In the genomic region with DNA sequence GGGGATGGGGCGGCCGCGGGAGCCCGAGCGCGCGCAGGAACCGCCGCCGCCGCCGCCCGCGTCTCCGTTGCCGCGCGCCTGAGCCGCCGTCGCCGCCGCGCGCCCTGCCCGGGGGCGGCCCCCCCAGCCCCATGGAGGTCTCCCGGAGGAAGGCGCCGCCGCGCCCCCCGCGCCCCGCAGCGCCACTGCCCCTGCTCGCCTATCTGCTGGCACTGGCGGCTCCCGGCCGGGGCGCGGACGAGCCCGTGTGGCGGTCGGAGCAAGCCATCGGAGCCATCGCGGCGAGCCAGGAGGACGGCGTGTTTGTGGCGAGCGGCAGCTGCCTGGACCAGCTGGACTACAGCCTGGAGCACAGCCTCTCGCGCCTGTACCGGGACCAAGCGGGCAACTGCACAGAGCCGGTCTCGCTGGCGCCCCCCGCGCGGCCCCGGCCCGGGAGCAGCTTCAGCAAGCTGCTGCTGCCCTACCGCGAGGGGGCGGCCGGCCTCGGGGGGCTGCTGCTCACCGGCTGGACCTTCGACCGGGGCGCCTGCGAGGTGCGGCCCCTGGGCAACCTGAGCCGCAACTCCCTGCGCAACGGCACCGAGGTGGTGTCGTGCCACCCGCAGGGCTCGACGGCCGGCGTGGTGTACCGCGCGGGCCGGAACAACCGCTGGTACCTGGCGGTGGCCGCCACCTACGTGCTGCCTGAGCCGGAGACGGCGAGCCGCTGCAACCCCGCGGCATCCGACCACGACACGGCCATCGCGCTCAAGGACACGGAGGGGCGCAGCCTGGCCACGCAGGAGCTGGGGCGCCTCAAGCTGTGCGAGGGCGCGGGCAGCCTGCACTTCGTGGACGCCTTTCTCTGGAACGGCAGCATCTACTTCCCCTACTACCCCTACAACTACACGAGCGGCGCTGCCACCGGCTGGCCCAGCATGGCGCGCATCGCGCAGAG, we compare ENCODE assay signal across 8 cellular contexts. TPM values are rescaled to one million over a fixed set of nuclear protein-coding genes. Genes with fewer than 3 reads are reported as not detected.
DNase-seq lines count a peak whose midpoint lies in the region; ATAC-seq and TF ChIP-seq lines count a peak whose summit lies in the region.

No MANE protein-coding gene starts in this region.

- peaks cover 14% of the 10 kb centered on the region for H3K27me3 Mint-ChIP-seq in activated naive CD8-positive, alpha-beta T cell treated with anti-CD3 and anti-CD28 coated beads, Interleukin-2, amount 10 ng/mL, durations not matched to agents 7 days and 5 days

- H3K4me3 Mint-ChIP-seq in activated naive CD8-positive, alpha-beta T cell treated with anti-CD3 and anti-CD28 coated beads, Interleukin-2, amount 10 ng/mL, durations not matched to agents 7 days and 5 days: peak overlapping the region; percentile 99

- no TSS peak for BruUV-seq in Panc1 (replicated peaks; lab: Mats Ljungman, UMichigan)

- H3K4me1 ChIP-seq in Panc1 (ENCODE audit: control insufficient read depth, insufficient read depth, low read length) (no peaks in the 10 kb centered on the region), right cardiac atrium (ENCODE audit: control insufficient read depth, insufficient read depth, low read length) (no peaks in the 10 kb centered on the region), gastrocnemius medialis (peaks cover 4 to 5% of the 10 kb centered on the region in 2 donors)

- H3K27ac Mint-ChIP-seq in activated naive CD8-positive, alpha-beta T cell treated with anti-CD3 and anti-CD28 coated beads, Interleukin-2, amount 10 ng/mL, durations not matched to agents 7 days and 5 days: peak overlapping the region; percentile 71

- peak; percentile 70 for TF ChIP-seq CTCF in Panc1 (IDR thresholded peaks at IDR 0.05)
- TF ChIP-seq CTCF in gastrocnemius medialis (IDR thresholded peaks at IDR 0.05 in 4 of 5, conservative IDR thresholded peaks at IDR 0.05 in 1 of 5): no peak

- no peaks in the 10 kb centered on the region for H3K9me3 ChIP-seq in Panc1 (ENCODE audit: control insufficient read depth, insufficient read depth, low read depth, low read length)
- no peaks in the 10 kb centered on the region for H3K9me3 ChIP-seq in right cardiac atrium (ENCODE audit: control insufficient read depth, low read length)
- H3K9me3 ChIP-seq in gastrocnemius medialis: no peaks in the 10 kb centered on the region

- H3K36me3 ChIP-seq in Panc1 (ENCODE audit: control insufficient read depth, insufficient read depth, low read length) (no peaks in the 10 kb centered on the region; the same call in 1 of the 2 replicates), gastrocnemius medialis (no peaks in the 10 kb centered on the region)

- DNase-seq in Ammon's horn (ENCODE audit: low spot score) (peak; percentile 39), Panc1 (ENCODE audit: low read depth, low spot score) (no peak), right cardiac atrium (peak; percentile 43 to 79 (median 74)), gastrocnemius medialis (no peak), SKM-1 treated with dmso at 0.1 percent for 144 hours (lab: John Stamatoyannopoulos, UW; ENCODE audit: unreplicated experiment) (no peak)
- peak; percentile 82 for DNase-seq in activated naive CD8-positive, alpha-beta T cell treated with anti-CD3 and anti-CD28 coated beads, Interleukin-2, amount 10 ng/mL, durations not matched to agents 7 days and 5 days

- CTCF ChIA-PET in Panc1 (lab: Charles Lee): no interaction called here

- H3K27ac ChIP-seq in Panc1 (ENCODE audit: low read length) (no peak overlapping the region), right cardiac atrium (ENCODE audit: low read length) (no peak overlapping the region), gastrocnemius medialis (no peak overlapping the region)

- H3K36me3 Mint-ChIP-seq in activated naive CD8-positive, alpha-beta T cell treated with anti-CD3 and anti-CD28 coated beads, Interleukin-2, amount 10 ng/mL, durations not matched to agents 7 days and 5 days: peaks cover 22% of the 10 kb centered on the region

- intact Hi-C loops in Panc1 (cut with micrococcal nuclease; ENCODE audit: unreplicated experiment) (no loop called here), right cardiac atrium (cut with DNase I) (loop anchor here in 3 of 4 donors (5.0 to 10.0 kb wide), 3 partner anchors 283 to 383 kb away; no protein-coding TSS in a partner anchor), gastrocnemius medialis (cut with DNase I; ENCODE audit: low total_unique reads) (loop anchor here (5.0 kb wide), 2 partner anchors 283 to 383 kb away; no protein-coding TSS in a partner anchor)

- no peaks in the 10 kb centered on the region for H3K9me3 Mint-ChIP-seq in activated naive CD8-positive, alpha-beta T cell treated with anti-CD3 and anti-CD28 coated beads, Interleukin-2, amount 10 ng/mL, durations not matched to agents 7 days and 5 days

- POLR2A ChIA-PET in Panc1 (lab: Charles Lee): interaction anchor here (0.7 kb wide), 2 partner anchors 392 to 575 kb away, joined by 4 to 17 read pairs; no protein-coding TSS in a partner anchor
- POLR2A ChIA-PET in activated naive CD8-positive, alpha-beta T cell treated with anti-CD3 and anti-CD28 coated beads, Interleukin-2, amount 10 ng/mL, durations not matched to agents 7 days and 5 days (lab: Charles Lee): interaction anchor here (0.6 to 3.6 kb wide), 13 partner anchors 25 to 1958 kb away, joined by 3 to 13 read pairs (median 5); no protein-coding TSS in a partner anchor

- no peak for TF ChIP-seq POLR2A in gastrocnemius medialis (IDR thresholded peaks at IDR 0.05)

- peaks cover 38% of the 10 kb centered on the region for H3K4me1 Mint-ChIP-seq in activated naive CD8-positive, alpha-beta T cell treated with anti-CD3 and anti-CD28 coated beads, Interleukin-2, amount 10 ng/mL, durations not matched to agents 7 days and 5 days

- in situ Hi-C loops in Panc1 (cut with HindIII; ENCODE audit: low pct_unique_long_range_greater_than_20kb, low sequenced_read_pairs): no loop called here
- in situ Hi-C loops in gastrocnemius medialis (cut with MboI; ENCODE audit: low sequenced_read_pairs in 4 of 4): loop anchor here (25.0 kb wide), 2 partner anchors 288 to 613 kb away; no protein-coding TSS in a partner anchor

- under 1% methylated on average over 124 of the region's 124 CpGs for WGBS in right cardiac atrium

- peak overlapping the region; percentile 21 to 42; a peak in 3 of 4 replicates for H3K4me3 ChIP-seq in Panc1 (ENCODE audit: low read depth in 2 of 2, low read length in 2 of 2)
- H3K4me3 ChIP-seq in right cardiac atrium (ENCODE audit: low read length): peak overlapping the region; percentile 88
- peak overlapping the region; percentile 50 to 60 (median 60) for H3K4me3 ChIP-seq in gastrocnemius medialis

- ATAC-seq in GM18868 (IDR thresholded peaks at IDR 0.05; ENCODE audit: unreplicated experiment): peak; percentile 24
- ATAC-seq in HG03095 (IDR thresholded peaks at IDR 0.05; ENCODE audit: unreplicated experiment): peak; percentile 29
- ATAC-seq in Panc1: peak; percentile 50
- ATAC-seq in activated naive CD8-positive, alpha-beta T cell treated with anti-CD3 and anti-CD28 coated beads, Interleukin-2, amount 10 ng/mL, durations not matched to agents 7 days and 5 days (ENCODE audit: low read depth): peak; percentile 28
- ATAC-seq in right cardiac atrium: peak; percentile 27 to 42
- ATAC-seq in gastrocnemius medialis: peak in 1 of 2 donors; percentile 38

- H3K27me3 ChIP-seq in Panc1 (ENCODE audit: control insufficient read depth, insufficient read depth, low read length): peaks cover 33% of the 10 kb centered on the region
- no peaks in the 10 kb centered on the region for H3K27me3 ChIP-seq in right cardiac atrium (ENCODE audit: control insufficient read depth, insufficient read depth)
- peaks cover 7 to 23% (median 18%) of the 10 kb centered on the region in 3 donors for H3K27me3 ChIP-seq in gastrocnemius medialis

RNA-seq across cellular contexts. Expression of a gene that starts 0.7 kb away (rescaled TPM):
- total RNA-seq in Panc1 (2021; ENCODE audit: unreplicated experiment) (0.57 TPM), right cardiac atrium (1 to 10 TPM; 2.8 to 7.6 (median 5.5) TPM), gastrocnemius medialis (1 to 10 TPM in 2 of 4 donors, under 1 TPM in 2; 0.62 to 2.2 (median 1.2) TPM)
- 0.21 TPM for polyA plus RNA-seq in Panc1 (2012; ENCODE audit: insufficient read length)
- 10 to 100 TPM; 40.6 to 44.3 TPM for total RNA-seq in activated naive CD8-positive, alpha-beta T cell treated with anti-CD3 and anti-CD28 coated beads, Interleukin-2, amount 10 ng/mL, durations not matched to agents 7 days and 5 days
- polyA plus RNA-seq in right cardiac atrium: 2.4 TPM

Comparison
In these comparisons a context has a peak if more than half of its experiments do, and no peak if none do; other contexts are left out.
1. DNase-seq: peak in Ammon's horn (single experiment), activated naive CD8-positive, alpha-beta T cell treated with anti-CD3 and anti-CD28 coated beads, Interleukin-2, amount 10 ng/mL, durations not matched to agents 7 days and 5 days (single experiment) and right cardiac atrium (3 of 3); none in Panc1 (single experiment), gastrocnemius medialis (0 of 2) and SKM-1 treated with dmso at 0.1 percent for 144 hours (single experiment).
2. H3K4me3 ChIP-seq: peak in every context shown above with its lines; median percentile 88 in right cardiac atrium; 60 in gastrocnemius medialis; 32 in Panc1.
3. RNA of a gene that starts 0.7 kb away (total RNA-seq): 40.6 to 44.3 TPM in activated naive CD8-positive, alpha-beta T cell treated with anti-CD3 and anti-CD28 coated beads, Interleukin-2, amount 10 ng/mL, durations not matched to agents 7 days and 5 days; 2.8 to 7.6 TPM in right cardiac atrium, 0.62 to 2.2 TPM in gastrocnemius medialis and 0.57 TPM in Panc1 (single experiment); every median in the first group is over 4 times any median in the second.